In the genomic region with DNA sequence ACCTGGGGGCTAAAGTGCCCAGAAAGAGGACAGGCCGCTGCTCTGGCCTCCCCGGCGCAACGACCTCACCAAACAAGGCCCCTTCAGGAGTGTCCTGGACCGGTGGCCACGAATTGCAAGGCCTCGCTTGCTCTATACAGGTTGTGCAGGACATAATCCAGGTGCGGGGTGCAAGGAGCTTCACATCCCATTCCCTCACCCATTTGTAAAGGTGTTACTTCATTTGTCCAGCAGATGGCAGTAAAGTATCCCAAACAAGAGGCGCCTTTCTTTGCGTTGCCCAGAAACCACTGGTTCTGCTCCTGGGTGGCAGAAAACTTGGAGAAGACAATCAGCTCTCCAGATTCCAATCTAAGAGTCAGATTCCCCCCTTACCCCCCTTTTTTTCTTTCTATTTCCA, we compare ENCODE assay signal across 1 cellular context.
TF ChIP-seq lines count a peak whose summit lies in the region.

No MANE protein-coding gene starts in this region.

TF ChIP-seq in SK-N-SH treated with all-trans-retinoic acid at 6 μM for 48 hours, 23 proteins besides CTCF, POLR2A, EP300 and RAD21 (continued from another document):
- TF ChIP-seq ZC3H10 (CRISPR knock-in tag; IDR thresholded peaks at IDR 0.05), result no peak
- TF ChIP-seq GLIS3 (CRISPR knock-in tag; IDR thresholded peaks at IDR 0.05), result no peak
- no peak for TF ChIP-seq PPARA (CRISPR knock-in tag; IDR thresholded peaks at IDR 0.05; ENCODE audit: borderline replicate concordance)
- TF ChIP-seq, protein P1, sequence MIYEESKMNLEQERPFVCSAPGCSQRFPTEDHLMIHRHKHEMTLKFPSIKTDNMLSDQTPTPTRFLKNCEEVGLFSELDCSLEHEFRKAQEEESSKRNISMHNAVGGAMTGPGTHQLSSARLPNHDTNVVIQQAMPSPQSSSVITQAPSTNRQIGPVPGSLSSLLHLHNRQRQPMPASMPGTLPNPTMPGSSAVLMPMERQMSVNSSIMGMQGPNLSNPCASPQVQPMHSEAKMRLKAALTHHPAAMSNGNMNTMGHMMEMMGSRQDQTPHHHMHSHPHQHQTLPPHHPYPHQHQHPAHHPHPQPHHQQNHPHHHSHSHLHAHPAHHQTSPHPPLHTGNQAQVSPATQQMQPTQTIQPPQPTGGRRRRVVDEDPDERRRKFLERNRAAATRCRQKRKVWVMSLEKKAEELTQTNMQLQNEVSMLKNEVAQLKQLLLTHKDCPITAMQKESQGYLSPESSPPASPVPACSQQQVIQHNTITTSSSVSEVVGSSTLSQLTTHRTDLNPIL (CRISPR knock-in tag; IDR thresholded peaks at IDR 0.05; ENCODE audit: low read depth), result no peak
- TF ChIP-seq CSDC2 (CRISPR knock-in tag; IDR thresholded peaks at IDR 0.05), result no peak
- no peak for TF ChIP-seq ZNF8 (CRISPR knock-in tag; IDR thresholded peaks at IDR 0.05)
- TF ChIP-seq, protein P2, sequence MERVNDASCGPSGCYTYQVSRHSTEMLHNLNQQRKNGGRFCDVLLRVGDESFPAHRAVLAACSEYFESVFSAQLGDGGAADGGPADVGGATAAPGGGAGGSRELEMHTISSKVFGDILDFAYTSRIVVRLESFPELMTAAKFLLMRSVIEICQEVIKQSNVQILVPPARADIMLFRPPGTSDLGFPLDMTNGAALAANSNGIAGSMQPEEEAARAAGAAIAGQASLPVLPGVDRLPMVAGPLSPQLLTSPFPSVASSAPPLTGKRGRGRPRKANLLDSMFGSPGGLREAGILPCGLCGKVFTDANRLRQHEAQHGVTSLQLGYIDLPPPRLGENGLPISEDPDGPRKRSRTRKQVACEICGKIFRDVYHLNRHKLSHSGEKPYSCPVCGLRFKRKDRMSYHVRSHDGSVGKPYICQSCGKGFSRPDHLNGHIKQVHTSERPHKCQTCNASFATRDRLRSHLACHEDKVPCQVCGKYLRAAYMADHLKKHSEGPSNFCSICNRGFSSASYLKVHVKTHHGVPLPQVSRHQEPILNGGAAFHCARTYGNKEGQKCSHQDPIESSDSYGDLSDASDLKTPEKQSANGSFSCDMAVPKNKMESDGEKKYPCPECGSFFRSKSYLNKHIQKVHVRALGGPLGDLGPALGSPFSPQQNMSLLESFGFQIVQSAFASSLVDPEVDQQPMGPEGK (CRISPR knock-in tag; IDR thresholded peaks at IDR 0.05; ENCODE audit: borderline replicate concordance), result no peak
- no peak for TF ChIP-seq ZFP3 (CRISPR knock-in tag; IDR thresholded peaks at IDR 0.05)
- no peak for TF ChIP-seq ARNTL (CRISPR knock-in tag; IDR thresholded peaks at IDR 0.05; ENCODE audit: borderline replicate concordance, low read depth)
